In genomic region chr1:44811234-44811633, GRCh38 we compare ENCODE assay signal across 1 cellular context.
TF ChIP-seq lines count a peak whose summit lies in the region.

No MANE protein-coding gene starts in this region.

TF ChIP-seq in endothelial cell of umbilical vein, 7 proteins besides CTCF, POLR2A, EP300 and RAD21 (continued from another document):
- TF ChIP-seq EZH2 (IDR thresholded peaks at IDR 0.05; ENCODE audit: borderline replicate concordance, low read depth, low read length, severe bottlenecking) (no peak), GATA2 (IDR thresholded peaks at IDR 0.05; ENCODE audit: insufficient read depth, insufficient read length, low read depth, low read length) (no peak)
